34 cellular contexts compared by ENCODE assay signal in genomic region chr1:230743874-230744273, GRCh38. TPM values are rescaled to one million over a fixed set of nuclear protein-coding genes. Genes with fewer than 3 reads are reported as not detected.
A peak's percentile ranks its signal among the peaks of the same experiment; 100 is the strongest.
DNase-seq lines count a peak whose midpoint lies in the region; ATAC-seq and TF ChIP-seq lines count a peak whose summit lies in the region.
"Had no signal": no experiment of that assay in that cellular context is flagged by ENCODE, and none has a peak within 500 bp of the region (broad histone marks: within the 10 kb centered on the region; RNA-seq: fewer than 3 reads in every experiment).

No MANE protein-coding gene starts in this region.

- H3K4me3 ChIP-seq in coronary artery (no peak overlapping the region), neural progenitor cell (no peak overlapping the region), esophagus squamous epithelium (no peak overlapping the region)
- H3K4me3 ChIP-seq: gastrocnemius medialis, HAP-1, left lung, SJSA1, tibial artery had no signal

- ATAC-seq in GM21390 (IDR thresholded peaks at IDR 0.05; ENCODE audit: unreplicated experiment), result no peak
- ATAC-seq: activated CD8-positive, alpha-beta T cell treated with anti-CD3 and anti-CD28 coated beads, Interleukin-2, amount 10 ng/mL, durations not matched to agents 7 days and 5 days; gastrocnemius medialis; left lung; stimulated activated naive CD8-positive, alpha-beta T cell treated with anti-CD3 and anti-CD28 coated beads, Interleukin-15, amount 100 ng/mL, for 72 hours had no signal

- no peaks in the 10 kb centered on the region for H3F3A ChIP-seq in neural progenitor cell (ENCODE audit: low read depth)

- no peaks in the 10 kb centered on the region for H3K36me3 ChIP-seq in neural progenitor cell
- no peaks in the 10 kb centered on the region for H3K36me3 ChIP-seq in esophagus squamous epithelium
- H3K36me3 ChIP-seq: gastrocnemius medialis, HAP-1, left lung, SJSA1, tibial artery had no signal

- H4K20me1 ChIP-seq in neural progenitor cell (ENCODE audit: low read depth), result no peaks in the 10 kb centered on the region

- WGBS in esophagus squamous epithelium, 2 donors, result 84 to 86% methylated on average over 2 to 3 of the region's 3 CpGs

- peaks cover 5% of the 10 kb centered on the region for H3K27me3 Mint-ChIP-seq in neural progenitor cell (ENCODE audit: insufficient read depth, low read depth)

- no peak overlapping the region for H3K4me3 Mint-ChIP-seq in neural progenitor cell
- H3K4me3 Mint-ChIP-seq: activated CD8-positive, alpha-beta T cell treated with anti-CD3 and anti-CD28 coated beads, Interleukin-2, amount 10 ng/mL, durations not matched to agents 7 days and 5 days; activated naive CD8-positive, alpha-beta T cell treated with anti-CD3 and anti-CD28 coated beads, Interleukin-2, amount 10 ng/mL, durations not matched to agents 7 days and 5 days; B cell; CD8-positive, alpha-beta memory T cell; immature natural killer cell; stimulated activated naive CD8-positive, alpha-beta T cell treated with anti-CD3 and anti-CD28 coated beads, Interleukin-15, amount 100 ng/mL, for 72 hours; T-helper 1 cell treated with Interleukin-12 subunit alpha and Interleukin-12 subunit beta and Interleukin-4 antibody, amounts not matched to agents 30 μg/mL and 1 μg/mL, for 36 hours had no signal

- no peaks in the 10 kb centered on the region for H3K4me1 ChIP-seq in neural progenitor cell
- no peaks in the 10 kb centered on the region for H3K4me1 ChIP-seq in esophagus squamous epithelium
- H3K4me1 ChIP-seq: gastrocnemius medialis, HAP-1, left lung, SJSA1 had no signal

- no peaks in the 10 kb centered on the region for H3K79me2 ChIP-seq in neural progenitor cell (ENCODE audit: low read depth)

- intact Hi-C loops in esophagus squamous epithelium (cut with DNase I), result no loop called here

- H3K27ac ChIP-seq in coronary artery (no peak overlapping the region), neural progenitor cell (no peak overlapping the region), esophagus squamous epithelium (no peak overlapping the region)
- H3K27ac ChIP-seq: gastrocnemius medialis, left lung, SJSA1, tibial artery had no signal

- H3K36me3 Mint-ChIP-seq in neural progenitor cell, result no peaks in the 10 kb centered on the region
- H3K36me3 Mint-ChIP-seq: activated naive CD8-positive, alpha-beta T cell treated with anti-CD3 and anti-CD28 coated beads, Interleukin-2, amount 10 ng/mL, durations not matched to agents 7 days and 5 days; CD8-positive, alpha-beta memory T cell; immature natural killer cell had no signal

- H3K9ac ChIP-seq in neural progenitor cell, result no peak overlapping the region

- H3K9me3 ChIP-seq in neural progenitor cell (ENCODE audit: low read depth) (no peaks in the 10 kb centered on the region), esophagus squamous epithelium (no peaks in the 10 kb centered on the region)
- H3K9me3 ChIP-seq: gastrocnemius medialis, HAP-1, left lung, SJSA1, tibial artery had no signal

- H3K4me1 Mint-ChIP-seq in neural progenitor cell, result peaks cover 23% of the 10 kb centered on the region
- H3K4me1 Mint-ChIP-seq: activated naive CD8-positive, alpha-beta T cell treated with anti-CD3 and anti-CD28 coated beads, Interleukin-2, amount 10 ng/mL, durations not matched to agents 7 days and 5 days; CD8-positive, alpha-beta memory T cell; immature natural killer cell had no signal

- TF ChIP-seq POLR2A in esophagus squamous epithelium (IDR thresholded peaks at IDR 0.05), result no peak

- no peaks in the 10 kb centered on the region for H3K9me3 Mint-ChIP-seq in neural progenitor cell
- H3K9me3 Mint-ChIP-seq: activated naive CD8-positive, alpha-beta T cell treated with anti-CD3 and anti-CD28 coated beads, Interleukin-2, amount 10 ng/mL, durations not matched to agents 7 days and 5 days; CD8-positive, alpha-beta memory T cell; immature natural killer cell; stimulated activated naive CD8-positive, alpha-beta T cell treated with anti-CD3 and anti-CD28 coated beads, Interleukin-15, amount 100 ng/mL, for 72 hours; T-helper 1 cell treated with Interleukin-12 subunit alpha and Interleukin-12 subunit beta and Interleukin-4 antibody, amounts not matched to agents 30 μg/mL and 1 μg/mL, for 36 hours had no signal

- TF ChIP-seq CTCF in coronary artery (IDR thresholded peaks at IDR 0.05) (no peak), neural progenitor cell (IDR thresholded peaks at IDR 0.05) (no peak), esophagus squamous epithelium (IDR thresholded peaks at IDR 0.05) (no peak)

- no peaks in the 10 kb centered on the region for H3K27me3 ChIP-seq in neural progenitor cell
- H3K27me3 ChIP-seq in esophagus squamous epithelium, result no peaks in the 10 kb centered on the region
- H3K27me3 ChIP-seq: gastrocnemius medialis, left lung, SJSA1, tibial artery had no signal

- DNase-seq in NCI-H2171 treated with DMSO at 0.1 percent for 48 hours (lab: John Stamatoyannopoulos, UW), result peak; percentile 46
- DNase-seq in NCI-H2171 (lab: John Stamatoyannopoulos, UW), result no peak
- peak; percentile 63 for DNase-seq in NCI-H69 (lab: John Stamatoyannopoulos, UW)
- DNase-seq in coronary artery (ENCODE audit: low spot score), result peak; percentile 36
- DNase-seq in neural progenitor cell (ENCODE audit: low spot score), result no peak
- DNase-seq in NCI-H1930 (lab: John Stamatoyannopoulos, UW), result no peak
- DNase-seq in esophagus squamous epithelium (lab: John Stamatoyannopoulos, UW), result no peak
- DNase-seq: activated CD4-positive, alpha-beta T cell treated with anti-CD3 and anti-CD28 coated beads for 1 hour; activated CD8-positive, alpha-beta T cell treated with anti-CD3 and anti-CD28 coated beads, Interleukin-2, amount 10 ng/mL, durations not matched to agents 7 days and 5 days; activated effector memory CD4-positive, alpha-beta T cell treated with Interleukin-2 at 50 U/mL for 16 hours; activated naive CD8-positive, alpha-beta T cell treated with anti-CD3 and anti-CD28 coated beads, Interleukin-2, amount 10 ng/mL, durations not matched to agents 7 days and 5 days; CD8-positive, alpha-beta memory T cell; central memory CD4-positive, alpha-beta T cell; dermis blood vessel endothelial cell; gastrocnemius medialis; GDM1; hypothalamus; immature natural killer cell; NCI-H2029 treated with DMSO at 0.1 percent for 48 hours; NCI-H510A treated with DMSO at 0.1 percent for 48 hours; nucleus accumbens; stimulated activated naive CD8-positive, alpha-beta T cell treated with anti-CD3 and anti-CD28 coated beads, Interleukin-15, amount 100 ng/mL, for 72 hours; tibial artery had no signal

- no peak overlapping the region for H3K4me2 ChIP-seq in neural progenitor cell

- H2AFZ ChIP-seq in neural progenitor cell (replicated peaks), result no peak overlapping the region

- H3K27ac Mint-ChIP-seq in neural progenitor cell, result peak overlapping the region; percentile 74
- H3K27ac Mint-ChIP-seq: activated CD8-positive, alpha-beta T cell treated with anti-CD3 and anti-CD28 coated beads, Interleukin-2, amount 10 ng/mL, durations not matched to agents 7 days and 5 days; activated naive CD8-positive, alpha-beta T cell treated with anti-CD3 and anti-CD28 coated beads, Interleukin-2, amount 10 ng/mL, durations not matched to agents 7 days and 5 days; B cell; immature natural killer cell; T-helper 1 cell treated with Interleukin-12 subunit alpha and Interleukin-12 subunit beta and Interleukin-4 antibody, amounts not matched to agents 30 μg/mL and 1 μg/mL, for 36 hours had no signal

RNA-seq across cellular contexts. Expression of gene CAPN9, which starts 3.3 kb away (rescaled TPM):
- total RNA-seq in neural progenitor cell (ENCODE audit: low replicate concordance) (0.15 and 0.19 TPM in 2 replicates), esophagus squamous epithelium (under 1 TPM in 1 of 4 donors, not detected in 3; 0.38 TPM)
- total RNA-seq: A673; activated CD8-positive, alpha-beta T cell treated with anti-CD3 and anti-CD28 coated beads, Interleukin-2, amount 10 ng/mL, durations not matched to agents 7 days and 5 days; activated naive CD8-positive, alpha-beta T cell treated with anti-CD3 and anti-CD28 coated beads, Interleukin-2, amount 10 ng/mL, durations not matched to agents 7 days and 5 days; B cell; CD8-positive, alpha-beta memory T cell; dermis blood vessel endothelial cell; gastrocnemius medialis; IMR-90; myocyte; pulmonary artery endothelial cell; SJSA1 had no signal

RNA-seq across cellular contexts. Expression of gene AGT, which starts 30.0 kb away (rescaled TPM):
- total RNA-seq in neural progenitor cell (ENCODE audit: low replicate concordance) (0.15 and 0.80 TPM in 2 replicates), esophagus squamous epithelium (under 1 TPM in 3 of 4 donors, not detected in 1; 0.21 to 0.95 (median 0.40) TPM)
- total RNA-seq: A673; activated CD8-positive, alpha-beta T cell treated with anti-CD3 and anti-CD28 coated beads, Interleukin-2, amount 10 ng/mL, durations not matched to agents 7 days and 5 days; activated naive CD8-positive, alpha-beta T cell treated with anti-CD3 and anti-CD28 coated beads, Interleukin-2, amount 10 ng/mL, durations not matched to agents 7 days and 5 days; B cell; CD8-positive, alpha-beta memory T cell; pulmonary artery endothelial cell; RPMI7951; SJSA1 had no signal

Comparison
In these comparisons a context has a peak if more than half of its experiments do, and no peak if none do; other contexts are left out.
1. DNase-seq: peak in NCI-H2171 treated with DMSO at 0.1 percent for 48 hours (single experiment), NCI-H69 (single experiment) and coronary artery (single experiment); none in NCI-H2171 (single experiment), neural progenitor cell (single experiment), NCI-H1930 (0 of 2) and esophagus squamous epithelium (single experiment).